Comparison of ENCODE assay signal across 35 cellular contexts in the genomic region with DNA sequence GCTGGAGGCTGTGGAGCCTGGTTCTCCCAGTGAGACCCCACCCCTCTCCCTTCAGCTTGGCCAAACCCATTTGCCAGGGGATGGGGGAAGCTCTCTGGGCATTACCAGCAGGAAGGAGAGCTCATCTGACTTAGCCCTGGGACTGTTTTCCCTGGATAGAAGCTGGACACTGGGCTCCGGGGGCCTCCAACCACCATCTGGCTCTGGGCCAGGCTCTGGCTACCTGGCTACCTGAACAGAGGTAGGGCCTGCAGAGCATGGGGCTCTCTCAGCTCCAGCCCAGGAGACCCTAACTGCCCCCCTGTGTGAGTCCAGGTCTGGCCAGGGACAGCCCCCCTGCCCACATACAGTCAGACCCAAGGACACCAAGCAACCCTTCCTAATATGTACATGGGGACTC. TPM values are rescaled to one million over a fixed set of nuclear protein-coding genes. Genes with fewer than 3 reads are reported as not detected.
"Had no signal": no experiment of that assay in that cellular context is flagged by ENCODE, and none has a peak within 500 bp of the region (broad histone marks: within the 10 kb centered on the region; RNA-seq: fewer than 3 reads in every experiment).

No MANE protein-coding gene starts in this region.

- H3K27me3 ChIP-seq: body of pancreas, breast epithelium had no signal

- ATAC-seq: activated T-cell treated with anti-CD3 and anti-CD28 coated beads, Interleukin-2, amount 50 U/mL, for 4 hours; body of pancreas; Right ventricle myocardium inferior had no signal

- DNase-seq: activated B cell treated with CpG ODN at 0.5 μM for 24 hours; activated CD4-positive, alpha-beta memory T cell treated with anti-CD3 and anti-CD28 coated beads for 36 hours; activated CD4-positive, alpha-beta T cell treated with anti-CD3 and anti-CD28 coated beads for 4 hours; activated CD4-positive, alpha-beta T cell treated with anti-CD3 and anti-CD28 coated beads, Interleukin-2, amount 50 U/mL, for 1 hour; activated CD4-positive, CD25-positive, alpha-beta regulatory T cell treated with anti-CD3 and anti-CD28 coated beads, Interleukin-2, amount 50 U/mL, for 72 hours; activated CD8-positive, alpha-beta memory T cell treated with anti-CD3 and anti-CD28 coated beads, Interleukin-2, amount 50 U/mL, for 4 hours; activated naive CD4-positive, alpha-beta T cell treated with anti-CD3 and anti-CD28 coated beads, Interleukin-2, amount 10 ng/mL, durations not matched to agents 7 days and 5 days; activated T-cell treated with anti-CD3 and anti-CD28 coated beads for 4 hours; activated T-cell treated with anti-CD3 and anti-CD28 coated beads, Interleukin-2, amount 50 U/mL, for 4 hours; body of pancreas; caudate nucleus; Karpas-422; KBM-7; NCI-H1048; NCI-H1105 treated with DMSO at 0.1 percent for 48 hours; NCI-H1436; NCI-H1694; NCI-H1930; NCI-H2081 treated with DMSO at 0.1 percent for 48 hours; NCI-H226; NCI-H446 treated with DMSO at 0.1 percent for 48 hours; NCI-H524; NCI-H69; SW 1271; T-helper 1 cell; T-helper 2 cell; T-helper 9 cell had no signal

- H2AFZ ChIP-seq: PC-9 had no signal

- H3K27ac ChIP-seq: body of pancreas, breast epithelium, PC-9, VCaP had no signal

- H3K9me3 ChIP-seq: body of pancreas, breast epithelium had no signal

- H3K4me1 ChIP-seq: breast epithelium had no signal

- H3K4me3 ChIP-seq: body of pancreas, breast epithelium, PC-9 had no signal

- H3K36me3 ChIP-seq: breast epithelium had no signal

RNA-seq across cellular contexts. Expression of a gene that starts 14.0 kb away (rescaled TPM):
- total RNA-seq: activated B cell treated with CpG ODN at 0.5 μM for 24 hours; activated CD4-positive, alpha-beta memory T cell treated with anti-CD3 and anti-CD28 coated beads for 36 hours; activated T-cell treated with anti-CD3 and anti-CD28 coated beads, Interleukin-2, amount 50 U/mL, for 4 hours; activated T-helper 1 cell treated with anti-CD3 and anti-CD28 coated beads, Interleukin-12 subunit alpha, Interleukin-12 subunit beta, Interleukin-2, Interleukin-4 antibody, amounts not matched to agents 30 ng/mL and 10 ng/mL and 1 ng/mL, durations not matched to agents 14 hours and 24 hours and 36 hours; astrocyte; body of pancreas; breast epithelium; MCF 10A; OCI-LY7; Right ventricle myocardium inferior had no signal
